ENCODE assay signal across 28 cellular contexts in the genomic region with DNA sequence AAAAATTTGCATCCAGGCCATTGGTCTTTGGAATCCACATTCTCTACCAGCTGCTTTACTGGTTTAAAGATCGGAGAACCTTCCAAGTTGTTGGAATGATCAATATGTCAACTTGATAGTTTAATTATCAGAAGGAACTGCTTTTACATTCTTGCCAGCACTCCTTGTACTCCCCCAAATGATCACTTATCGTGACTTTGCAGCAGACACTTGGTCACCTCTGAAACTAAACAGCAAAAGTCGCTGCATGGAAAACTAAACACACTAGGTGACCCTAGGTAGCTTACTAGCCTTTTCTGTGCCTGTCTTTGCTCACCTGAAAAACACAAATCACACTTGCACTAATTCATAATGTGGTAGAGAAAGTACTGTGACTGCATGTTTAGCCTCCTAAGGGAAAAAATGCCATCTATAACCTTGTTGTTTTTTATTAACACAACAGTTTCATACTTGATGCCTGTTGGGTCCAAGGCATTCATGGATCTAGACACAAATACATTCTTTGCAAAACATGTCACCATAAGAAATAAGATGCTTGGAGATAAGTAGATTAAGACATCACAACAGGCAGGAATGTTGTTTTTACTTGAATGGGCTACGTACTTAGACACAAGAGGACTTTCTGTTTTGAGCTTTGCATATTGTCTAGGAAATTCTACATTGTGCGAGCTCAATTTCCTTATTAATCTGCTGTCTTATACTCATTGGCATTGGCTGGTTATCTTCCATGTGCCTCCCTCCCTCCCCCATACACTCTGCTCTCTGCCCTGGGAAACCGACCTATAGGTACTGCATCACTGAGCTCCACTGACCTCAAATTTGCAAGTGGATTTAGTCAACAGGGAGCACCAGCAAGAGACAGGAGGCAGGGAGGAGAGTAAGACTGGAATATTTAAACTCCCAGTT.
A peak's percentile ranks its signal among the peaks of the same experiment; 100 is the strongest.
DNase-seq lines count a peak whose midpoint lies in the region; ATAC-seq and TF ChIP-seq lines count a peak whose summit lies in the region.
"Had no signal": no experiment of that assay in that cellular context is flagged by ENCODE, and none has a peak within 500 bp of the region (broad histone marks: within the 10 kb centered on the region; RNA-seq: fewer than 3 reads in every experiment).

No MANE protein-coding gene starts in this region.

- H3K14ac ChIP-seq in trophoblast cell (ENCODE audit: low read length): no peak overlapping the region

- no peak overlapping the region for H3K4me2 ChIP-seq in trophoblast cell (ENCODE audit: low read length)
- H3K4me2 ChIP-seq: GM23338 had no signal

- H4K91ac ChIP-seq in trophoblast cell (ENCODE audit: low read depth, low read length): no peak overlapping the region

- no peak overlapping the region for H2AFZ ChIP-seq in trophoblast cell (ENCODE audit: insufficient read depth, low read length, poor library complexity)
- H2AFZ ChIP-seq: GM23338 had no signal

- no peak overlapping the region for H2AK5ac ChIP-seq in trophoblast cell (ENCODE audit: low read length)

- H2BK12ac ChIP-seq in trophoblast cell (ENCODE audit: low read length): no peak overlapping the region

- no peaks in the 10 kb centered on the region for H3K79me2 ChIP-seq in trophoblast cell (ENCODE audit: control insufficient read depth, insufficient read depth, low read length, poor library complexity)

- no peak overlapping the region for H2BK120ac ChIP-seq in trophoblast cell (ENCODE audit: insufficient read depth, low read length, poor library complexity)

- peaks cover 15% of the 10 kb centered on the region for H3K4me1 Mint-ChIP-seq in chondrocyte (ENCODE audit: low read depth)
- H3K4me1 Mint-ChIP-seq: activated CD4-positive, alpha-beta T cell treated with anti-CD3 and anti-CD28 coated beads, Interleukin-2, amount 10 ng/mL, durations not matched to agents 24 days and 14 days; activated T-helper 17 cell treated with anti-CD3 and anti-CD28 coated beads, Interleukin-2, amount 50 U/mL, for 72 hours had no signal

- peaks cover 0 to 4% of the 10 kb centered on the region in 2 experiments for H3K4me1 ChIP-seq in trophoblast cell (ENCODE audit: control insufficient read depth in 1 of 2, insufficient read depth in 2 of 2, low read length in 2 of 2)
- H3K4me1 ChIP-seq: breast epithelium, stomach, upper lobe of left lung had no signal

- H3K79me1 ChIP-seq in trophoblast cell (ENCODE audit: low read length): no peaks in the 10 kb centered on the region

- H3K9me3 ChIP-seq in trophoblast cell (ENCODE audit: insufficient read depth, low read depth, low read length): no peaks in the 10 kb centered on the region
- H3K9me3 ChIP-seq: breast epithelium, stomach, upper lobe of left lung had no signal

- WGBS in trophoblast cell (ENCODE audit: extremely low coverage, insufficient coverage, insufficient read length): no CpG with 5 or more reads among the region's 6 CpGs

- DNase-seq in chondrocyte (ENCODE audit: low spot score): no peak
- DNase-seq in trophoblast cell: peak; percentile 12 to 36
- no peak for DNase-seq in activated naive CD4-positive, alpha-beta T cell treated with anti-CD3 and anti-CD28 coated beads, Interleukin-2, amount 50 U/mL, for 16 hours
- no peak for DNase-seq in posterior vena cava (ENCODE audit: low spot score)
- DNase-seq in activated naive CD4-positive, alpha-beta T cell treated with anti-CD3 and anti-CD28 coated beads, Interleukin-2, amount 50 U/mL, for 72 hours (ENCODE audit: low spot score in 2 of 2): no peak
- DNase-seq: activated CD4-positive, alpha-beta T cell treated with anti-CD3 and anti-CD28 coated beads, Interleukin-2, amount 10 ng/mL, durations not matched to agents 24 days and 14 days; activated naive CD8-positive, alpha-beta T cell treated with anti-CD3 and anti-CD28 coated beads, Interleukin-2, amount 50 U/mL, for 24 hours; CD8-positive, alpha-beta T cell; foreskin fibroblast; hippocampal formation; islet precursor cell; NCI-H1436; NCI-H2171; NCI-H748 treated with DMSO at 0.1 percent for 48 hours; nucleus accumbens; OCI-M1; Right ventricle myocardium superior; stomach; upper lobe of left lung had no signal

- H3K36me3 Mint-ChIP-seq in chondrocyte (ENCODE audit: low read depth): peaks cover 1% of the 10 kb centered on the region
- no peaks in the 10 kb centered on the region for H3K36me3 Mint-ChIP-seq in activated naive CD4-positive, alpha-beta T cell treated with anti-CD3 and anti-CD28 coated beads, Interleukin-2, amount 50 U/mL, for 72 hours
- H3K36me3 Mint-ChIP-seq: CD8-positive, alpha-beta T cell had no signal

- no peak overlapping the region for H4K8ac ChIP-seq in trophoblast cell (ENCODE audit: low read depth, low read length)

- no peak overlapping the region for H3K4ac ChIP-seq in trophoblast cell (ENCODE audit: low read depth, low read length)

- no peak overlapping the region for H3K9ac ChIP-seq in trophoblast cell (ENCODE audit: low read length)

- TF ChIP-seq CTCF in chondrocyte (IDR thresholded peaks at IDR 0.05): no peak

- H3K4me3 Mint-ChIP-seq in chondrocyte (ENCODE audit: unreplicated experiment): no peak overlapping the region
- H3K4me3 Mint-ChIP-seq: activated CD4-positive, alpha-beta T cell treated with anti-CD3 and anti-CD28 coated beads, Interleukin-2, amount 10 ng/mL, durations not matched to agents 24 days and 14 days; activated naive CD8-positive, alpha-beta T cell treated with anti-CD3 and anti-CD28 coated beads, Interleukin-2, amount 50 U/mL, for 24 hours; activated T-helper 17 cell treated with anti-CD3 and anti-CD28 coated beads, Interleukin-2, amount 50 U/mL, for 72 hours; CD8-positive, alpha-beta T cell; dendritic cell treated with granulocyte-macrophage colony-stimulating factor and Interleukin-4, amounts not matched to agents 40 ng/mL and 50 ng/mL, for 4 days; GM23338; T-helper 1 cell treated with Interleukin-12 subunit alpha and Interleukin-12 subunit beta and Interleukin-4 antibody, amounts not matched to agents 30 μg/mL and 1 μg/mL, for 36 hours had no signal

- peak overlapping the region; percentile 20 for H3K27ac Mint-ChIP-seq in chondrocyte (ENCODE audit: unreplicated experiment)
- H3K27ac Mint-ChIP-seq in activated naive CD4-positive, alpha-beta T cell treated with anti-CD3 and anti-CD28 coated beads, Interleukin-2, amount 50 U/mL, for 72 hours: no peak overlapping the region
- H3K27ac Mint-ChIP-seq: activated CD4-positive, alpha-beta T cell treated with anti-CD3 and anti-CD28 coated beads, Interleukin-2, amount 10 ng/mL, durations not matched to agents 24 days and 14 days; activated naive CD8-positive, alpha-beta T cell treated with anti-CD3 and anti-CD28 coated beads, Interleukin-2, amount 50 U/mL, for 24 hours; activated T-helper 17 cell treated with anti-CD3 and anti-CD28 coated beads, Interleukin-2, amount 50 U/mL, for 72 hours; CD8-positive, alpha-beta T cell; dendritic cell treated with granulocyte-macrophage colony-stimulating factor and Interleukin-4, amounts not matched to agents 40 ng/mL and 50 ng/mL, for 4 days; GM23338; T-helper 1 cell treated with Interleukin-12 subunit alpha and Interleukin-12 subunit beta and Interleukin-4 antibody, amounts not matched to agents 30 μg/mL and 1 μg/mL, for 36 hours had no signal

- no peaks in the 10 kb centered on the region for H3K27me3 Mint-ChIP-seq in chondrocyte (ENCODE audit: low read depth)
- H3K27me3 Mint-ChIP-seq: dendritic cell treated with granulocyte-macrophage colony-stimulating factor and Interleukin-4, amounts not matched to agents 40 ng/mL and 50 ng/mL, for 4 days had no signal

- H3K27ac ChIP-seq in trophoblast cell (ENCODE audit: low read depth, low read length): no peak overlapping the region
- H3K27ac ChIP-seq: breast epithelium, stomach had no signal

- no peaks in the 10 kb centered on the region for H3K36me3 ChIP-seq in trophoblast cell (ENCODE audit: control insufficient read depth in 1 of 2, insufficient read depth in 2 of 2, low read length in 2 of 2)
- H3K36me3 ChIP-seq: breast epithelium, stomach, upper lobe of left lung had no signal

- H3K9me3 Mint-ChIP-seq in chondrocyte (ENCODE audit: low read depth): peaks cover 6% of the 10 kb centered on the region
- H3K9me3 Mint-ChIP-seq in activated naive CD4-positive, alpha-beta T cell treated with anti-CD3 and anti-CD28 coated beads, Interleukin-2, amount 50 U/mL, for 72 hours: peaks cover 0 to 10% of the 10 kb centered on the region in 2 donors
- H3K9me3 Mint-ChIP-seq: activated naive CD8-positive, alpha-beta T cell treated with anti-CD3 and anti-CD28 coated beads, Interleukin-2, amount 50 U/mL, for 24 hours; activated T-helper 17 cell treated with anti-CD3 and anti-CD28 coated beads, Interleukin-2, amount 50 U/mL, for 72 hours; dendritic cell treated with granulocyte-macrophage colony-stimulating factor and Interleukin-4, amounts not matched to agents 40 ng/mL and 50 ng/mL, for 4 days had no signal

- H3K18ac ChIP-seq in trophoblast cell (ENCODE audit: low read length): no peak overlapping the region

- H4K12ac ChIP-seq in trophoblast cell (ENCODE audit: low read depth, low read length): no peak overlapping the region

- H3K23ac ChIP-seq in trophoblast cell (ENCODE audit: low read length): no peak overlapping the region

- H2BK5ac ChIP-seq in trophoblast cell (ENCODE audit: low read depth, low read length, poor library complexity): no peak overlapping the region

- ATAC-seq in GM18909 (IDR thresholded peaks at IDR 0.05; ENCODE audit: poor library complexity, unreplicated experiment): peak; percentile 67
- ATAC-seq in HG03432 (IDR thresholded peaks at IDR 0.05; ENCODE audit: unreplicated experiment): peak; percentile 73
- ATAC-seq in activated naive CD4-positive, alpha-beta T cell treated with anti-CD3 and anti-CD28 coated beads, Interleukin-2, amount 50 U/mL, for 72 hours: no peak
- ATAC-seq in HG02981 (IDR thresholded peaks at IDR 0.05; ENCODE audit: unreplicated experiment): no peak
- ATAC-seq: CD8-positive, alpha-beta T cell; GM23338; HepG2 had no signal

- no peak overlapping the region for H3K4me3 ChIP-seq in trophoblast cell (ENCODE audit: low read depth, low read length)
- H3K4me3 ChIP-seq: breast epithelium, GM23338, stomach, upper lobe of left lung had no signal

- intact Hi-C loops in posterior vena cava (cut with DNase I): no loop called here

- no peaks in the 10 kb centered on the region for H3K27me3 ChIP-seq in trophoblast cell (ENCODE audit: insufficient read depth, low read length)
- H3K27me3 ChIP-seq: breast epithelium, stomach, upper lobe of left lung had no signal

Comparison
In these comparisons a context has a peak if more than half of its experiments do, and no peak if none do; other contexts are left out.
1. ATAC-seq: peak in GM18909 (single experiment) and HG03432 (single experiment); none in activated naive CD4-positive, alpha-beta T cell treated with anti-CD3 and anti-CD28 coated beads, Interleukin-2, amount 50 U/mL, for 72 hours (0 of 2) and HG02981 (single experiment).
2. DNase-seq: peak in trophoblast cell (2 of 2); none in chondrocyte (single experiment), activated naive CD4-positive, alpha-beta T cell treated with anti-CD3 and anti-CD28 coated beads, Interleukin-2, amount 50 U/mL, for 16 hours (single experiment), posterior vena cava (single experiment) and activated naive CD4-positive, alpha-beta T cell treated with anti-CD3 and anti-CD28 coated beads, Interleukin-2, amount 50 U/mL, for 72 hours (0 of 2).